ENCODE assay signal across 8 cellular contexts in the genomic region with DNA sequence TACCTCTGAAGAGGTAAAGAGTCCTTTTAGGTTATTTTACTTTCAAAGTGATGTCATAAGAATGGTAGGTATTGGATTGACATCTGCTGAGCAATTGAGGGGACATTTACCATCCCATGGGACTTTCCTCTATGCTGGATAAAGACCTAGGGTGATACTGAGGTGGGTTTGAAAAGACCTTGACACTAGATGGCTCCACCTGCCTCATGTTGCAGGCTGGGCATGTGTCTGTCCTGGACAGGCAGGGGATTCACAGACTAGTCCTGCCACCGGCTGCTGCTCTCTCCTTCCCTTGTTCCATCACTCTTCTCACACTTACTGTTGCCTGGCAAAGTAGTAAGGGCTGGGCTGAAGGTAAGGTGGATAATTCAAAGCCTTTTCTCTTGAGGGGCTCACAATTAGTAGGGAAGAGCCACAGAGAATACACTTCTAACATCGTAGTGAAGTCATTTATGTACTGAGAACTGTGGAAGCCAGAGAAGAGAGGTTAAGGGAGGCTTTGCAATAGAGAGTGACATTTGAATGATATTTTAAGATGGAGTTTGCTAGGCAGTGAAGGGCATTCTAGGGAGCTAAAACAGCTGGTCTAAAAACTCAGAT. TPM values are rescaled to one million over a fixed set of nuclear protein-coding genes. Genes with fewer than 3 reads are reported as not detected.
DNase-seq lines count a peak whose midpoint lies in the region; ATAC-seq and TF ChIP-seq lines count a peak whose summit lies in the region.

No MANE protein-coding gene starts in this region.

- POLR2A ChIA-PET in MCF 10A (lab: Yijun Ruan, JAX), result interaction anchor here (0.5 to 1.9 kb wide), 5 partner anchors 16 to 1665 kb away, joined by 3 to 10 read pairs (median 3); no protein-coding TSS in a partner anchor

- no peak overlapping the region for H3K4me3 Mint-ChIP-seq in MCF 10A (ENCODE audit: unreplicated experiment)

- intact Hi-C loops in MCF 10A (cut with micrococcal nuclease), result loop anchor here (5.0 kb wide), 2 partner anchors 227 to 323 kb away; no protein-coding TSS in a partner anchor

- H3K4me1 ChIP-seq in liver (ENCODE audit: control insufficient read depth in 4 of 4, insufficient read depth in 4 of 4, low read length in 3 of 4), result peaks cover 0 to 24% (median 11%) of the 10 kb centered on the region in 4 donors

- TF ChIP-seq CTCF in MCF 10A (IDR thresholded peaks at IDR 0.05; ENCODE audit: unreplicated experiment), result peak; percentile 36
- TF ChIP-seq CTCF in liver (IDR thresholded peaks at IDR 0.05; ENCODE audit: low read depth, low read length, missing input control), result peak; percentile 28

- H3K36me3 ChIP-seq in liver (ENCODE audit: control insufficient read depth in 4 of 4, insufficient read depth in 3 of 4, low read depth in 1 of 4, low read length in 3 of 4), result no peaks in the 10 kb centered on the region

- no peaks in the 10 kb centered on the region for H3K9me3 Mint-ChIP-seq in MCF 10A (ENCODE audit: unreplicated experiment)

- 80% methylated on average over 2 of the region's 2 CpGs for WGBS in liver

- no peak overlapping the region for H3K27ac ChIP-seq in liver (ENCODE audit: low read depth in 1 of 2, low read length in 2 of 2)

- H3K9me3 ChIP-seq in liver (ENCODE audit: control insufficient read depth in 4 of 4, low read length in 3 of 4), result no peaks in the 10 kb centered on the region

- peaks cover 6% of the 10 kb centered on the region for H3K36me3 Mint-ChIP-seq in MCF 10A (ENCODE audit: insufficient read depth, unreplicated experiment)

- no peaks in the 10 kb centered on the region for H3K27me3 ChIP-seq in liver (ENCODE audit: control insufficient read depth in 4 of 4, insufficient read depth in 4 of 4, low read length in 3 of 4)

- no peak overlapping the region for H3K9ac ChIP-seq in liver (ENCODE audit: low read depth in 1 of 2, low read length in 2 of 2)

- H3K27ac Mint-ChIP-seq in MCF 10A (ENCODE audit: low read depth, unreplicated experiment), result peak overlapping the region; percentile 72

- DNase-seq in CMK (ENCODE audit: low read depth) (peak; percentile 9), NCI-H460 (ENCODE audit: extremely low read depth, low read depth) (peak; percentile 16), MCF 10A (ENCODE audit: unreplicated experiment) (peak; percentile 72), ureter (ENCODE audit: low spot score) (no peak)
- no peak for DNase-seq in stimulated activated CD4-positive, alpha-beta T cell treated with anti-CD3 and anti-CD28 coated beads, Interleukin-15, amount 100 ng/mL, for 24 hours

- BruUV-seq in MCF 10A (replicated peaks; lab: Mats Ljungman, UMichigan), result no TSS peak

- no peaks in the 10 kb centered on the region for H3K27me3 Mint-ChIP-seq in MCF 10A (ENCODE audit: insufficient read depth, unreplicated experiment)

- CTCF ChIA-PET in MCF 10A (lab: Yijun Ruan, JAX), result interaction anchor here (0.6 to 10.1 kb wide), 27 partner anchors 8 to 1382 kb away, joined by 3 to 369 read pairs (median 5); a partner anchor contains a TSS

- peak; percentile 68 to 77 for TF ChIP-seq RAD21 in liver (IDR thresholded peaks at IDR 0.05)

- no peak overlapping the region for H3K4me3 ChIP-seq in liver (ENCODE audit: low read depth in 1 of 3, low read length in 3 of 3)

- H3K4me1 Mint-ChIP-seq in MCF 10A (ENCODE audit: insufficient read depth, unreplicated experiment), result peaks cover 49% of the 10 kb centered on the region

- ATAC-seq in GM18519 (IDR thresholded peaks at IDR 0.05; ENCODE audit: low FRiP score, unreplicated experiment) (peak; percentile 45), HG02884 (IDR thresholded peaks at IDR 0.05; ENCODE audit: unreplicated experiment) (peak; percentile 54)

TF ChIP-seq in liver, 16 proteins besides CTCF, POLR2A, EP300 and RAD21:
- TF ChIP-seq EGR1 (IDR thresholded peaks at IDR 0.05; ENCODE audit: low read depth in 2 of 2) (no peak), SP1 (IDR thresholded peaks at IDR 0.05) (no peak), YY1 (IDR thresholded peaks at IDR 0.05) (no peak), GABPA (IDR thresholded peaks at IDR 0.05 in 1 of 2, conservative IDR thresholded peaks at IDR 0.05 in 1 of 2) (no peak), HNF4A (conservative IDR thresholded peaks at IDR 0.05) (no peak), FOXA1 (IDR thresholded peaks at IDR 0.05) (no peak), TAF1 (conservative IDR thresholded peaks at IDR 0.05) (no peak), NR2F2 (IDR thresholded peaks at IDR 0.05) (no peak), FOXA2 (IDR thresholded peaks at IDR 0.05) (no peak), JUND (IDR thresholded peaks at IDR 0.05) (no peak), RXRA (IDR thresholded peaks at IDR 0.05) (no peak), HNF4G (IDR thresholded peaks at IDR 0.05) (no peak)
- TF ChIP-seq, protein P1, sequence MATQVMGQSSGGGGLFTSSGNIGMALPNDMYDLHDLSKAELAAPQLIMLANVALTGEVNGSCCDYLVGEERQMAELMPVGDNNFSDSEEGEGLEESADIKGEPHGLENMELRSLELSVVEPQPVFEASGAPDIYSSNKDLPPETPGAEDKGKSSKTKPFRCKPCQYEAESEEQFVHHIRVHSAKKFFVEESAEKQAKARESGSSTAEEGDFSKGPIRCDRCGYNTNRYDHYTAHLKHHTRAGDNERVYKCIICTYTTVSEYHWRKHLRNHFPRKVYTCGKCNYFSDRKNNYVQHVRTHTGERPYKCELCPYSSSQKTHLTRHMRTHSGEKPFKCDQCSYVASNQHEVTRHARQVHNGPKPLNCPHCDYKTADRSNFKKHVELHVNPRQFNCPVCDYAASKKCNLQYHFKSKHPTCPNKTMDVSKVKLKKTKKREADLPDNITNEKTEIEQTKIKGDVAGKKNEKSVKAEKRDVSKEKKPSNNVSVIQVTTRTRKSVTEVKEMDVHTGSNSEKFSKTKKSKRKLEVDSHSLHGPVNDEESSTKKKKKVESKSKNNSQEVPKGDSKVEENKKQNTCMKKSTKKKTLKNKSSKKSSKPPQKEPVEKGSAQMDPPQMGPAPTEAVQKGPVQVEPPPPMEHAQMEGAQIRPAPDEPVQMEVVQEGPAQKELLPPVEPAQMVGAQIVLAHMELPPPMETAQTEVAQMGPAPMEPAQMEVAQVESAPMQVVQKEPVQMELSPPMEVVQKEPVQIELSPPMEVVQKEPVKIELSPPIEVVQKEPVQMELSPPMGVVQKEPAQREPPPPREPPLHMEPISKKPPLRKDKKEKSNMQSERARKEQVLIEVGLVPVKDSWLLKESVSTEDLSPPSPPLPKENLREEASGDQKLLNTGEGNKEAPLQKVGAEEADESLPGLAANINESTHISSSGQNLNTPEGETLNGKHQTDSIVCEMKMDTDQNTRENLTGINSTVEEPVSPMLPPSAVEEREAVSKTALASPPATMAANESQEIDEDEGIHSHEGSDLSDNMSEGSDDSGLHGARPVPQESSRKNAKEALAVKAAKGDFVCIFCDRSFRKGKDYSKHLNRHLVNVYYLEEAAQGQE (IDR thresholded peaks at IDR 0.05), result no peak
- TF ChIP-seq, protein P2, sequence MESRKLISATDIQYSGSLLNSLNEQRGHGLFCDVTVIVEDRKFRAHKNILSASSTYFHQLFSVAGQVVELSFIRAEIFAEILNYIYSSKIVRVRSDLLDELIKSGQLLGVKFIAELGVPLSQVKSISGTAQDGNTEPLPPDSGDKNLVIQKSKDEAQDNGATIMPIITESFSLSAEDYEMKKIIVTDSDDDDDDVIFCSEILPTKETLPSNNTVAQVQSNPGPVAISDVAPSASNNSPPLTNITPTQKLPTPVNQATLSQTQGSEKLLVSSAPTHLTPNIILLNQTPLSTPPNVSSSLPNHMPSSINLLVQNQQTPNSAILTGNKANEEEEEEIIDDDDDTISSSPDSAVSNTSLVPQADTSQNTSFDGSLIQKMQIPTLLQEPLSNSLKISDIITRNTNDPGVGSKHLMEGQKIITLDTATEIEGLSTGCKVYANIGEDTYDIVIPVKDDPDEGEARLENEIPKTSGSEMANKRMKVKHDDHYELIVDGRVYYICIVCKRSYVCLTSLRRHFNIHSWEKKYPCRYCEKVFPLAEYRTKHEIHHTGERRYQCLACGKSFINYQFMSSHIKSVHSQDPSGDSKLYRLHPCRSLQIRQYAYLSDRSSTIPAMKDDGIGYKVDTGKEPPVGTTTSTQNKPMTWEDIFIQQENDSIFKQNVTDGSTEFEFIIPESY (IDR thresholded peaks at IDR 0.05), result no peak
- TF ChIP-seq, protein P3, sequence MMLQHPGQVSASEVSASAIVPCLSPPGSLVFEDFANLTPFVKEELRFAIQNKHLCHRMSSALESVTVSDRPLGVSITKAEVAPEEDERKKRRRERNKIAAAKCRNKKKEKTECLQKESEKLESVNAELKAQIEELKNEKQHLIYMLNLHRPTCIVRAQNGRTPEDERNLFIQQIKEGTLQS (IDR thresholded peaks at IDR 0.05), result no peak
- TF ChIP-seq, protein P4, sequence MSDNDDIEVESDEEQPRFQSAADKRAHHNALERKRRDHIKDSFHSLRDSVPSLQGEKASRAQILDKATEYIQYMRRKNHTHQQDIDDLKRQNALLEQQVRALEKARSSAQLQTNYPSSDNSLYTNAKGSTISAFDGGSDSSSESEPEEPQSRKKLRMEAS (IDR thresholded peaks at IDR 0.05), result no peak

RNA-seq across cellular contexts. Expression of a gene that starts 27.7 kb away (rescaled TPM):
- total RNA-seq in NCI-H460 (2014; rRNA removed; shearing (Covaris generic)), result 14.7 and 15.5 TPM in 2 replicates
- polyA plus RNA-seq in NCI-H460 (2014; cell fraction: nucleus; rRNA removed), result 12.4 and 18.9 TPM in 2 replicates
- 32.8 and 33.2 TPM in 2 replicates for total RNA-seq in MCF 10A (2022)
- total RNA-seq in liver, result 10 to 100 TPM; 12.1 to 21.7 TPM
- polyA plus RNA-seq in liver, result 1 to 10 TPM; 3.4 to 5.0 TPM
- 142 TPM for total RNA-seq in ureter

Comparison
In these comparisons a context has a peak if more than half of its experiments do, and no peak if none do; other contexts are left out.
1. DNase-seq: peak in CMK (single experiment), NCI-H460 (single experiment) and MCF 10A (single experiment); none in ureter (single experiment) and stimulated activated CD4-positive, alpha-beta T cell treated with anti-CD3 and anti-CD28 coated beads, Interleukin-15, amount 100 ng/mL, for 24 hours (single experiment).